ENCODE assay signal across 12 cellular contexts in genomic region chr11:83033367-83033766, GRCh38. TPM values are rescaled to one million over a fixed set of nuclear protein-coding genes. Genes with fewer than 3 reads are reported as not detected.
DNase-seq lines count a peak whose midpoint lies in the region; ATAC-seq, FAIRE-seq and TF ChIP-seq lines count a peak whose summit lies in the region.
"Had no signal": no experiment of that assay in that cellular context is flagged by ENCODE, and none has a peak within 500 bp of the region (broad histone marks: within the 10 kb centered on the region; RNA-seq: fewer than 3 reads in every experiment).

No MANE protein-coding gene starts in this region.

- 93% methylated on average over 1 of the region's 1 CpG for WGBS in A549 (ENCODE audit: missing lambda C conversion rate)
- WGBS in esophagus muscularis mucosa: 32% methylated on average over 1 of the region's 1 CpG

- FAIRE-seq in A549 (lab: Jason Lieb, UNC): no peak
- FAIRE-seq: A204.1, H1, small intestine had no signal

- no peak for DNase-seq in A549 (ENCODE audit: low read depth in 1 of 2, low spot score in 1 of 2)
- no peak for DNase-seq in RWPE2 (ENCODE audit: low spot score)
- no peak for DNase-seq in esophagus muscularis mucosa (ENCODE audit: extremely low spot score)
- DNase-seq in osteoblast (ENCODE audit: insufficient read length, low spot score, missing footprints): no peak
- DNase-seq in DMS53 (lab: John Stamatoyannopoulos, UW): no peak
- DNase-seq in HuH-7 (ENCODE audit: low spot score): no peak
- DNase-seq: T-helper 2 cell had no signal

- TF ChIP-seq CTCF in A549 (IDR thresholded peaks at IDR 0.05): no peak
- TF ChIP-seq CTCF in RWPE2 (IDR thresholded peaks at IDR 0.05; ENCODE audit: poor library complexity, severe bottlenecking): no peak
- no peak for TF ChIP-seq CTCF in esophagus muscularis mucosa (IDR thresholded peaks at IDR 0.05)
- no peak for TF ChIP-seq CTCF in osteoblast (IDR thresholded peaks at IDR 0.05; ENCODE audit: extremely low read depth, low read depth, low read length)

- H3K9me3 ChIP-seq in A549: no peaks in the 10 kb centered on the region
- H3K9me3 ChIP-seq in RWPE2 (ENCODE audit: severe bottlenecking): no peaks in the 10 kb centered on the region
- no peaks in the 10 kb centered on the region for H3K9me3 ChIP-seq in esophagus muscularis mucosa
- H3K9me3 ChIP-seq in osteoblast (ENCODE audit: low read depth, low read length): no peaks in the 10 kb centered on the region

- peaks cover 70% of the 10 kb centered on the region for H3K79me2 ChIP-seq in osteoblast (ENCODE audit: insufficient read depth, low read length)

- CTCF ChIA-PET in A549 (lab: Yijun Ruan, JAX): interaction anchor here (2.5 kb wide), 1 partner anchor 13 kb away, joined by 6 read pairs; no protein-coding TSS in a partner anchor

- no peak for TF ChIP-seq POLR2A in A549 (IDR thresholded peaks at IDR 0.05; ENCODE audit: low read length)
- no peak for TF ChIP-seq POLR2A in esophagus muscularis mucosa (IDR thresholded peaks at IDR 0.05; ENCODE audit: low read depth)

- peaks cover 2% of the 10 kb centered on the region for H4K20me1 ChIP-seq in osteoblast (ENCODE audit: insufficient read depth, low read length)

- TF ChIP-seq EP300 in A549 (IDR thresholded peaks at IDR 0.05): no peak
- TF ChIP-seq EP300 in esophagus muscularis mucosa (IDR thresholded peaks at IDR 0.05): no peak

- H3K27ac ChIP-seq in A549 (peak overlapping the region; percentile 23 to 60; a peak in 4 of 6 replicates), RWPE2 (ENCODE audit: poor library complexity, severe bottlenecking) (peak overlapping the region; percentile 53), esophagus muscularis mucosa (replicated peaks in 1 of 4) (peak overlapping the region; percentile 75 to 84 (median 82)), osteoblast (ENCODE audit: low read depth, low read length) (peak overlapping the region; percentile 70)

- intact Hi-C loops in esophagus muscularis mucosa (cut with DNase I): no loop called here

- no peak overlapping the region for H2AFZ ChIP-seq in osteoblast (ENCODE audit: low read length)

- POLR2A ChIA-PET in A549 (lab: Yijun Ruan, JAX): no interaction called here

- H3K36me3 ChIP-seq in RWPE2 (ENCODE audit: low read depth): no peaks in the 10 kb centered on the region
- H3K36me3 ChIP-seq in esophagus muscularis mucosa: no peaks in the 10 kb centered on the region
- no peaks in the 10 kb centered on the region for H3K36me3 ChIP-seq in osteoblast (ENCODE audit: insufficient read depth, low read length)

- TF ChIP-seq RAD21 in A549 (conservative IDR thresholded peaks at IDR 0.05 in 1 of 2, IDR thresholded peaks at IDR 0.05 in 1 of 2): no peak

- peaks cover 20% of the 10 kb centered on the region for H3K4me1 ChIP-seq in A549
- peaks cover 21% of the 10 kb centered on the region for H3K4me1 ChIP-seq in RWPE2 (ENCODE audit: insufficient read depth, poor library complexity, severe bottlenecking)
- peaks cover 36 to 73% (median 66%) of the 10 kb centered on the region in 4 donors for H3K4me1 ChIP-seq in esophagus muscularis mucosa
- H3K4me1 ChIP-seq in osteoblast (ENCODE audit: insufficient read depth, low read length): peaks cover 43% of the 10 kb centered on the region

- ATAC-seq in A549: no peak
- ATAC-seq in RWPE2 (ENCODE audit: low read depth): no peak
- no peak for ATAC-seq in GM18519 (IDR thresholded peaks at IDR 0.05; ENCODE audit: low FRiP score, unreplicated experiment)
- no peak for ATAC-seq in GM18520 (IDR thresholded peaks at IDR 0.05; ENCODE audit: unreplicated experiment)

- H3K4me2 ChIP-seq in A549: peak overlapping the region; percentile 54
- peak overlapping the region; percentile 78 for H3K4me2 ChIP-seq in osteoblast (ENCODE audit: insufficient read depth, low read length)

- H3K27me3 ChIP-seq in RWPE2 (ENCODE audit: insufficient read depth, poor library complexity, severe bottlenecking): no peaks in the 10 kb centered on the region
- H3K27me3 ChIP-seq in esophagus muscularis mucosa: no peaks in the 10 kb centered on the region
- no peaks in the 10 kb centered on the region for H3K27me3 ChIP-seq in osteoblast (ENCODE audit: insufficient read depth, low read length)

- H3K4me3 ChIP-seq in A549 (no peak overlapping the region), RWPE2 (ENCODE audit: severe bottlenecking) (no peak overlapping the region), esophagus muscularis mucosa (peak overlapping the region; percentile 37 to 51 (median 48)), osteoblast (ENCODE audit: insufficient read depth, low read length) (peak overlapping the region; percentile 52)

TF ChIP-seq in A549, 52 proteins besides CTCF, POLR2A, EP300 and RAD21:
- TF ChIP-seq EHF (CRISPR knock-in tag; IDR thresholded peaks at IDR 0.05): no peak
- no peak for TF ChIP-seq PHF8 (IDR thresholded peaks at IDR 0.05; ENCODE audit: borderline replicate concordance, low read depth)
- no peak for TF ChIP-seq NFE2L2 (conservative IDR thresholded peaks at IDR 0.05; ENCODE audit: low read length)
- TF ChIP-seq MYC (IDR thresholded peaks at IDR 0.05; ENCODE audit: borderline replicate concordance, low read length): no peak
- no peak for TF ChIP-seq CBX8 (IDR thresholded peaks at IDR 0.05)
- no peak for TF ChIP-seq BCL3 (IDR thresholded peaks at IDR 0.05)
- TF ChIP-seq FOXS1 (CRISPR knock-in tag; IDR thresholded peaks at IDR 0.05): no peak
- TF ChIP-seq MAZ (IDR thresholded peaks at IDR 0.05; ENCODE audit: borderline replicate concordance, low read depth, low read length): no peak
- TF ChIP-seq CEBPB (IDR thresholded peaks at IDR 0.05): no peak
- no peak for TF ChIP-seq FOSL2 (IDR thresholded peaks at IDR 0.05)
- no peak for TF ChIP-seq FOSL2 (CRISPR knock-in tag; IDR thresholded peaks at IDR 0.05)

RNA-seq across cellular contexts. Expression of gene RAB30, which starts 38.3 kb away (rescaled TPM):
- polyA plus RNA-seq in A549 (2011; rRNA removed) (6.2 and 7.0 TPM in 2 replicates), A549 (2017; fragmentation: RNase III; extraction: RNeasy Plus Mini Kit Qiagen cat#74134 plus additional on column Dnase treatment) (3.9 to 4.7 TPM (median 4.2 TPM) in 3 replicates)
- polyA plus RNA-seq in A549 (2012; cell fraction: cytosol; rRNA removed): 1.6 and 2.0 TPM in 2 replicates
- polyA plus RNA-seq in A549 (2012; cell fraction: nucleus; rRNA removed): 1.4 and 1.6 TPM in 2 replicates
- polyA minus RNA-seq in A549 (2011; rRNA and poly(A)+ RNA removed): 5.8 and 10.3 TPM in 2 replicates
- total RNA-seq in esophagus muscularis mucosa (10 to 100 TPM; 11.3 to 19.8 (median 18.2) TPM), osteoblast (21.0 and 27.4 TPM in 2 replicates)

Comparison
In these comparisons a context has a peak if more than half of its experiments do, and no peak if none do; other contexts are left out.
1. H3K4me3 ChIP-seq: peak in esophagus muscularis mucosa (4 of 4) and osteoblast (single experiment); none in A549 (single experiment) and RWPE2 (single experiment).
2. Peak in every context shown above with its lines, with median percentiles within 50 percentile points of each other: H3K27ac ChIP-seq.